ENCODE assay signal across 11 cellular contexts in the genomic region with DNA sequence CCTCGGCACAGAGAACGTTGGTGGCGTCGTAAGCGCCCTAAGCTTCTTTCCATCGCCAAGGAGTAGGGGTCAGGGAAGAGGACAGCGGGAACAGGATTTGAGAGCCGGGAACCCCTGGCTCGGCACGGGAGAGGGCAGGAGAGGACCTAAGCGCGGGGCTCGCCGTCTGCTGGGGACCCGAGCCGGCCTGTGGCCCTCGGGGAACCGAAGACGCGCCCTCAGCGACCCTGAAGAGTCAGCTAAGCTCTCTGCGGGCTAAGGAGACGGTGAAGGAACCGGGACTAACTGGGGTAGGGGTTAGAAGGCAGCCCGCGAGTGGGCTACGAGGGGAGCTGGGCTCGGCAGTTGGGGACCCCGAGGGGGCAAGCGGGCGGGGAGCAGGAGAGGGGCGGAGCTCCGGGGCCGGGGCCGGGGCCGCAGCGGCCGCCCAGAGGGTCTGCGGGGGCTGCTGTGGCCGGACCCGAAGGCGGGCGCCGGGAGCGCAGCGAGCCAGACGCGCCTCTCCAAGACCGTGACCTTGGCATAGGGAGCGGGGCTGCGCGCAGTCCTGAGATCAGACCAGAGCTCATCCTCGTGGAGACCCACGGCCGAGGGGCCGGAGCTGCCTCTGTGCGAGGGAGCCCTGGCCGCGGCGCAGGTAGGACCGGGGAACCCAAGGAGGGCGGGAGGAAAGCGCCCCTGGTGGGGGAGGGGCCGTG. TPM values are rescaled to one million over a fixed set of nuclear protein-coding genes. Genes with fewer than 3 reads are reported as not detected.
A peak's percentile ranks its signal among the peaks of the same experiment; 100 is the strongest.
DNase-seq lines count a peak whose midpoint lies in the region; ATAC-seq, FAIRE-seq and TF ChIP-seq lines count a peak whose summit lies in the region.
"Had no signal": no experiment of that assay in that cellular context is flagged by ENCODE, and none has a peak within 500 bp of the region (broad histone marks: within the 10 kb centered on the region; RNA-seq: fewer than 3 reads in every experiment).

No MANE protein-coding gene starts in this region.

- no peaks in the 10 kb centered on the region for H3K4me1 ChIP-seq in HUES6 (ENCODE audit: control insufficient read depth, insufficient read depth, low read length)
- H3K4me1 ChIP-seq in endocrine pancreas (ENCODE audit: control insufficient read depth, insufficient read depth, low read length) = peaks cover 13% of the 10 kb centered on the region

- H3K36me3 Mint-ChIP-seq in naive thymus-derived CD8-positive, alpha-beta T cell = peaks cover 0 to 3% (median 0%) of the 10 kb centered on the region in 3 donors

- no peaks in the 10 kb centered on the region for H3K36me3 ChIP-seq in HUES6 (ENCODE audit: control insufficient read depth, insufficient read depth, low read length)
- no peaks in the 10 kb centered on the region for H3K36me3 ChIP-seq in endocrine pancreas (ENCODE audit: control insufficient read depth, insufficient read depth, low read length)

- DNase-seq in D721Med (ENCODE audit: insufficient read length, low spot score) (peak; percentile 18), GDM1 (lab: John Stamatoyannopoulos, UW) (no peak), medulla oblongata (ENCODE audit: extremely low spot score) (no peak)
- no peak for DNase-seq in naive thymus-derived CD8-positive, alpha-beta T cell
- DNase-seq: NCI-H2227 treated with DMSO at 0.1 percent for 48 hours; stimulated activated CD4-positive, alpha-beta T cell treated with anti-CD3 and anti-CD28 coated beads, Interleukin-4, amount 100 ng/mL, for 4 hours had no signal

- TF ChIP-seq CTCF in D721Med (IDR thresholded peaks at IDR 0.05; ENCODE audit: insufficient read depth, missing control alignments) = no peak

- no peak for FAIRE-seq in D721Med (lab: Jason Lieb, UNC)

- H3K4me1 Mint-ChIP-seq in naive thymus-derived CD8-positive, alpha-beta T cell = peaks cover 4 to 16% (median 7%) of the 10 kb centered on the region in 4 donors

- H3K27me3 Mint-ChIP-seq in naive thymus-derived CD8-positive, alpha-beta T cell = peaks cover 47 to 93% (median 63%) of the 10 kb centered on the region in 5 donors

- H3K9me3 Mint-ChIP-seq in naive thymus-derived CD8-positive, alpha-beta T cell = no peaks in the 10 kb centered on the region

- POLR2A ChIA-PET in naive thymus-derived CD8-positive, alpha-beta T cell (lab: Charles Lee) = no interaction called here

- H3K9ac ChIP-seq in HUES6 (ENCODE audit: low read length) (peak overlapping the region; percentile 31), endocrine pancreas (ENCODE audit: control insufficient read depth, insufficient read depth, low read length) (peak overlapping the region; percentile 88)

- peak overlapping the region in 7 of 10 donors; percentile 20 to 67 (median 54) for H3K4me3 Mint-ChIP-seq in naive thymus-derived CD8-positive, alpha-beta T cell

- no peaks in the 10 kb centered on the region for H3K9me3 ChIP-seq in HUES6 (ENCODE audit: control insufficient read depth, insufficient read depth, low read depth, low read length)
- H3K9me3 ChIP-seq in endocrine pancreas (ENCODE audit: control insufficient read depth, low read length) = no peaks in the 10 kb centered on the region

- H3K27ac Mint-ChIP-seq in naive thymus-derived CD8-positive, alpha-beta T cell = peak overlapping the region in 1 of 10 donors; percentile 24

- H3K27ac ChIP-seq in HUES6 (ENCODE audit: low read depth, low read length) = no peak overlapping the region

- peak overlapping the region; percentile 76 for H3K4me3 ChIP-seq in HUES6 (ENCODE audit: low read depth, low read length)
- H3K4me3 ChIP-seq in endocrine pancreas (ENCODE audit: control insufficient read depth, insufficient read depth, low read length) = peak overlapping the region; percentile 40

- H3K27me3 ChIP-seq in HUES6 (ENCODE audit: control insufficient read depth, insufficient read depth, low read length) (peaks cover 92% of the 10 kb centered on the region), endocrine pancreas (ENCODE audit: control insufficient read depth, insufficient read depth, low read length) (no peaks in the 10 kb centered on the region)

- ATAC-seq in naive thymus-derived CD8-positive, alpha-beta T cell = no peak
- ATAC-seq in GM18502 (IDR thresholded peaks at IDR 0.05; ENCODE audit: poor library complexity, unreplicated experiment) (no peak), HG03097 (IDR thresholded peaks at IDR 0.05; ENCODE audit: low FRiP score, unreplicated experiment) (no peak)

RNA-seq across cellular contexts. Expression of a gene that starts 0.6 kb away (rescaled TPM):
- total RNA-seq in naive thymus-derived CD8-positive, alpha-beta T cell = not detected
- not detected for polyA plus RNA-seq in naive thymus-derived CD8-positive, alpha-beta T cell
- total RNA-seq: lower leg skin had no signal
